In genomic region chr5:131384181-131384580, GRCh38 we compare ENCODE assay signal across 1 cellular context.
TF ChIP-seq lines count a peak whose summit lies in the region.

No MANE protein-coding gene starts in this region.

TF ChIP-seq in K562, 482 proteins besides CTCF, POLR2A, EP300 and RAD21 (continued from another document and continues in another):
- no peak for TF ChIP-seq CEBPZ (IDR thresholded peaks at IDR 0.05; ENCODE audit: borderline replicate concordance, low read depth, low read length)
- no peak for TF ChIP-seq ZBTB26 (CRISPR knock-in tag; IDR thresholded peaks at IDR 0.05)
- TF ChIP-seq U2AF1 (optimal IDR thresholded peaks at IDR 0.05; ENCODE audit: low read depth, low read length) = no peak
- no peak for TF ChIP-seq STAT5A (IDR thresholded peaks at IDR 0.05; ENCODE audit: borderline replicate concordance, low read length)
- no peak for TF ChIP-seq KAT2B (IDR thresholded peaks at IDR 0.05; ENCODE audit: low read depth, low read length)
- TF ChIP-seq CCNT2 (IDR thresholded peaks at IDR 0.05; ENCODE audit: borderline replicate concordance, extremely low read depth, insufficient read length, low read depth, low read length) = peak; percentile 33
- TF ChIP-seq NFIC (IDR thresholded peaks at IDR 0.05) = no peak
- no peak for TF ChIP-seq ZKSCAN8 (CRISPR knock-in tag; IDR thresholded peaks at IDR 0.05)
- no peak for TF ChIP-seq SRF (CRISPR knock-in tag; IDR thresholded peaks at IDR 0.05)
- TF ChIP-seq TAF1 (IDR thresholded peaks at IDR 0.05; ENCODE audit: control insufficient read depth, extremely low read depth, insufficient read depth, low read length, severe bottlenecking) = no peak
- TF ChIP-seq NR3C1 (CRISPR knock-in tag; IDR thresholded peaks at IDR 0.05) = no peak
- TF ChIP-seq ZNF592 (IDR thresholded peaks at IDR 0.05) = no peak
- TF ChIP-seq MLX (CRISPR knock-in tag; conservative IDR thresholded peaks at IDR 0.05) = no peak
- 0 out of 2 replicates have a peak, but pooled peaks have one; percentile 40 for TF ChIP-seq ADNP (tag; IDR thresholded peaks at IDR 0.05)
- no peak for TF ChIP-seq ZNF511 (CRISPR knock-in tag; IDR thresholded peaks at IDR 0.05)
- TF ChIP-seq ZBTB11 (CRISPR knock-in tag; IDR thresholded peaks at IDR 0.05) = no peak
- TF ChIP-seq EWSR1 (IDR thresholded peaks at IDR 0.05; ENCODE audit: borderline replicate concordance, low read depth, partially characterized antibody) = no peak
- TF ChIP-seq SPI1 (IDR thresholded peaks at IDR 0.05; ENCODE audit: borderline replicate concordance, low read depth, low read length) = no peak
- no peak for TF ChIP-seq MEF2D (tag; conservative IDR thresholded peaks at IDR 0.05; ENCODE audit: low read depth)
- TF ChIP-seq DIDO1 (tag; IDR thresholded peaks at IDR 0.05; ENCODE audit: low read depth) = no peak
- TF ChIP-seq NR2C2 (CRISPR knock-in tag; IDR thresholded peaks at IDR 0.05) = no peak
- no peak for TF ChIP-seq NR2C2 (tag; IDR thresholded peaks at IDR 0.05)
- TF ChIP-seq NR4A1 (CRISPR knock-in tag; IDR thresholded peaks at IDR 0.05) = no peak
- TF ChIP-seq NR4A1 (tag; IDR thresholded peaks at IDR 0.05) = no peak
- no peak for TF ChIP-seq KDM5B (IDR thresholded peaks at IDR 0.05; ENCODE audit: insufficient replicate concordance, low read depth, low read length)
- no peak for TF ChIP-seq CHD7 (IDR thresholded peaks at IDR 0.05; ENCODE audit: low read depth, low read length)
- no peak for TF ChIP-seq NFYB (IDR thresholded peaks at IDR 0.05; ENCODE audit: extremely low read depth, insufficient read length)
- no peak for TF ChIP-seq BMI1 (IDR thresholded peaks at IDR 0.05; ENCODE audit: low read length)
- no peak for TF ChIP-seq ZZZ3 (IDR thresholded peaks at IDR 0.05)
- TF ChIP-seq RCOR1 (IDR thresholded peaks at IDR 0.05; ENCODE audit: borderline replicate concordance in 1 of 2, low read depth in 2 of 2, low read length in 2 of 2) = peak in 1 of 2 experiments; percentile 26; a peak in 1 of 4 replicates
- 0 out of 2 replicates have a peak, but pooled peaks have one; percentile 15 for TF ChIP-seq FOXM1 (IDR thresholded peaks at IDR 0.05; ENCODE audit: low read depth)
- no peak for TF ChIP-seq FOXM1 (CRISPR knock-in tag; IDR thresholded peaks at IDR 0.05; ENCODE audit: low read depth)
